Comparison of ENCODE assay signal across 24 cellular contexts in the genomic region with DNA sequence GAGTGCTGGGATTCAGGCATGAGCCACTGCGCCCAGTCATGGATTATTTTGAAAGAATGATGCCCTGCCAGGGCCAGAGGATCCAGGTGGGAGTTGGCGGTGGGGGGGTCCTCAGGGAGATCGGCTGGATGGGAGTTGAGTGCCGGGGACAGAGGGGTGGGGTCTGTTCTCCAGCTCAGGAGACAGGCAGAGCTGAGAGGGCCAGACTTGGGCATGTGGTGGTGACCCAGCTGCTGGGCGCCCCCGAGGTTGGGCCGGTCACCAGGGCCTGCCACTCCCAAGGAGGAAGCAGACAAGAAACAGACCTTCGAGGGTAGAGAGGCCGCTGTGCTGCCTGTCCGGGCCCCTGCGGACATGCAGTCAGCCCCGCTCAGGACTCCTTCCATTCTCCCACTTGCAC. TPM values are rescaled to one million over a fixed set of nuclear protein-coding genes. Genes with fewer than 3 reads are reported as not detected.
DNase-seq lines count a peak whose midpoint lies in the region; ATAC-seq and TF ChIP-seq lines count a peak whose summit lies in the region.
"Had no signal": no experiment of that assay in that cellular context is flagged by ENCODE, and none has a peak within 500 bp of the region (broad histone marks: within the 10 kb centered on the region; RNA-seq: fewer than 3 reads in every experiment).

No MANE protein-coding gene starts in this region.

- H3K27ac ChIP-seq in colonic mucosa (no peak overlapping the region), lower lobe of right lung (no peak overlapping the region)
- H3K27ac ChIP-seq in effector memory CD4-positive, alpha-beta T cell (ENCODE audit: insufficient read depth, low read length, poor library complexity, severe bottlenecking), result no peak overlapping the region
- H3K27ac ChIP-seq: prostate gland had no signal

- no peaks in the 10 kb centered on the region for H3K9me3 ChIP-seq in colonic mucosa
- no peaks in the 10 kb centered on the region for H3K9me3 ChIP-seq in lower lobe of right lung
- H3K9me3 ChIP-seq in effector memory CD4-positive, alpha-beta T cell (ENCODE audit: control insufficient read depth, low read length), result no peaks in the 10 kb centered on the region
- H3K9me3 ChIP-seq: prostate gland had no signal

- no peaks in the 10 kb centered on the region for H3K4me1 Mint-ChIP-seq in activated T-helper 1 cell treated with anti-CD3 and anti-CD28 coated beads, Interleukin-12 subunit alpha, Interleukin-12 subunit beta, Interleukin-2, Interleukin-4 antibody, amounts not matched to agents 30 ng/mL and 10 ng/mL and 1 ng/mL, durations not matched to agents 14 hours and 24 hours and 36 hours (ENCODE audit: low read depth)
- H3K4me1 Mint-ChIP-seq: B cell; immature natural killer cell; naive B cell; stimulated activated naive CD8-positive, alpha-beta T cell treated with anti-CD3 and anti-CD28 coated beads, Interleukin-15, amount 100 ng/mL, for 72 hours had no signal

- no peak overlapping the region for H3K4me3 ChIP-seq in colonic mucosa
- no peak overlapping the region for H3K4me3 ChIP-seq in lower lobe of right lung
- H3K4me3 ChIP-seq in effector memory CD4-positive, alpha-beta T cell (ENCODE audit: insufficient read depth, low read depth, low read length, poor library complexity, severe bottlenecking), result no peak overlapping the region
- H3K4me3 ChIP-seq: prostate gland had no signal

- no peaks in the 10 kb centered on the region for H3K9me3 Mint-ChIP-seq in activated T-helper 1 cell treated with anti-CD3 and anti-CD28 coated beads, Interleukin-12 subunit alpha, Interleukin-12 subunit beta, Interleukin-2, Interleukin-4 antibody, amounts not matched to agents 30 ng/mL and 10 ng/mL and 1 ng/mL, durations not matched to agents 14 hours and 24 hours and 36 hours
- H3K9me3 Mint-ChIP-seq: immature natural killer cell; naive B cell; stimulated activated naive CD8-positive, alpha-beta T cell treated with anti-CD3 and anti-CD28 coated beads, Interleukin-15, amount 100 ng/mL, for 72 hours had no signal

- intact Hi-C loops in colonic mucosa (cut with DNase I) (no loop called here), lower lobe of right lung (cut with DNase I) (no loop called here)
- intact Hi-C loops in activated T-helper 1 cell treated with anti-CD3 and anti-CD28 coated beads, Interleukin-12 subunit alpha, Interleukin-12 subunit beta, Interleukin-2, Interleukin-4 antibody, amounts not matched to agents 30 ng/mL and 10 ng/mL and 1 ng/mL, durations not matched to agents 14 hours and 24 hours and 36 hours (cut with micrococcal nuclease), result no loop called here

- H3K9ac ChIP-seq in colonic mucosa (ENCODE audit: low read depth in 2 of 2, low read length in 2 of 2), result no peak overlapping the region

- H3K27me3 ChIP-seq in colonic mucosa (no peaks in the 10 kb centered on the region), lower lobe of right lung (ENCODE audit: low read depth) (no peaks in the 10 kb centered on the region)
- no peaks in the 10 kb centered on the region for H3K27me3 ChIP-seq in effector memory CD4-positive, alpha-beta T cell (replicated peaks; ENCODE audit: control insufficient read depth, insufficient read depth, low read length, poor library complexity, severe bottlenecking)

- H3K36me3 ChIP-seq in colonic mucosa (no peaks in the 10 kb centered on the region), lower lobe of right lung (no peaks in the 10 kb centered on the region)
- H3K36me3 ChIP-seq in effector memory CD4-positive, alpha-beta T cell (ENCODE audit: control insufficient read depth, insufficient read depth, low read length), result no peaks in the 10 kb centered on the region
- H3K36me3 ChIP-seq: prostate gland had no signal

- no peak overlapping the region for H3K27ac Mint-ChIP-seq in activated T-helper 1 cell treated with anti-CD3 and anti-CD28 coated beads, Interleukin-12 subunit alpha, Interleukin-12 subunit beta, Interleukin-2, Interleukin-4 antibody, amounts not matched to agents 30 ng/mL and 10 ng/mL and 1 ng/mL, durations not matched to agents 14 hours and 24 hours and 36 hours
- H3K27ac Mint-ChIP-seq: activated naive CD8-positive, alpha-beta T cell; B cell; immature natural killer cell; naive B cell; stimulated activated naive CD8-positive, alpha-beta T cell treated with anti-CD3 and anti-CD28 coated beads, Interleukin-15, amount 100 ng/mL, for 72 hours had no signal

- H3K4me1 ChIP-seq in colonic mucosa, result no peaks in the 10 kb centered on the region
- H3K4me1 ChIP-seq in lower lobe of right lung, result no peaks in the 10 kb centered on the region
- H3K4me1 ChIP-seq in effector memory CD4-positive, alpha-beta T cell (ENCODE audit: control insufficient read depth, insufficient read depth, low read length, poor library complexity, severe bottlenecking), result no peaks in the 10 kb centered on the region
- H3K4me1 ChIP-seq: prostate gland had no signal

- DNase-seq in activated effector memory CD4-positive, alpha-beta T cell treated with anti-CD3 and anti-CD28 coated beads, Interleukin-2, amount 50 U/mL, for 16 hours, result peak; percentile 30
- DNase-seq in activated effector memory CD4-positive, alpha-beta T cell treated with Interleukin-2 at 50 U/mL for 16 hours, result no peak
- peak; percentile 12 for DNase-seq in colonic mucosa
- peak; percentile 43 for DNase-seq in lower lobe of right lung
- DNase-seq in stimulated activated CD8-positive, alpha-beta memory T cell treated with anti-CD3 and anti-CD28 coated beads, Interleukin-4, amount 100 ng/mL, for 48 hours, result peak; percentile 6
- no peak for DNase-seq in effector memory CD4-positive, alpha-beta T cell
- DNase-seq in omental fat pad (ENCODE audit: low spot score), result no peak
- DNase-seq in activated T-helper 1 cell treated with anti-CD3 and anti-CD28 coated beads, Interleukin-12 subunit alpha, Interleukin-12 subunit beta, Interleukin-2, Interleukin-4 antibody, amounts not matched to agents 30 ng/mL and 10 ng/mL and 1 ng/mL, durations not matched to agents 14 hours and 24 hours and 36 hours (ENCODE audit: low spot score), result no peak
- DNase-seq: 8988T; activated CD4-positive, alpha-beta T cell treated with anti-CD3 and anti-CD28 coated beads for 1 hour; Calu3; effector CD4-positive, alpha-beta T cell; immature natural killer cell; KG1; naive B cell; NCI-H2171 treated with DMSO at 0.1 percent for 48 hours; NCI-H774; stimulated activated CD4-positive, alpha-beta T cell treated with anti-CD3 and anti-CD28 coated beads, Interleukin-4, amount 100 ng/mL, for 24 hours; stimulated activated naive CD8-positive, alpha-beta T cell treated with anti-CD3 and anti-CD28 coated beads, Interleukin-15, amount 100 ng/mL, for 72 hours had no signal

- H3K36me3 Mint-ChIP-seq in activated T-helper 1 cell treated with anti-CD3 and anti-CD28 coated beads, Interleukin-12 subunit alpha, Interleukin-12 subunit beta, Interleukin-2, Interleukin-4 antibody, amounts not matched to agents 30 ng/mL and 10 ng/mL and 1 ng/mL, durations not matched to agents 14 hours and 24 hours and 36 hours (ENCODE audit: low read depth), result no peaks in the 10 kb centered on the region
- H3K36me3 Mint-ChIP-seq: activated naive CD8-positive, alpha-beta T cell; immature natural killer cell; naive B cell had no signal

- no peak overlapping the region for H3K4me3 Mint-ChIP-seq in activated T-helper 1 cell treated with anti-CD3 and anti-CD28 coated beads, Interleukin-12 subunit alpha, Interleukin-12 subunit beta, Interleukin-2, Interleukin-4 antibody, amounts not matched to agents 30 ng/mL and 10 ng/mL and 1 ng/mL, durations not matched to agents 14 hours and 24 hours and 36 hours
- H3K4me3 Mint-ChIP-seq: activated naive CD8-positive, alpha-beta T cell; B cell; immature natural killer cell; naive B cell; stimulated activated naive CD8-positive, alpha-beta T cell treated with anti-CD3 and anti-CD28 coated beads, Interleukin-15, amount 100 ng/mL, for 72 hours had no signal

- ATAC-seq in lower lobe of right lung (no peak), omental fat pad (ENCODE audit: low FRiP score) (no peak)
- ATAC-seq: stimulated activated naive CD8-positive, alpha-beta T cell treated with anti-CD3 and anti-CD28 coated beads, Interleukin-15, amount 100 ng/mL, for 72 hours had no signal

- peaks cover 2% of the 10 kb centered on the region for H3K27me3 Mint-ChIP-seq in activated T-helper 1 cell treated with anti-CD3 and anti-CD28 coated beads, Interleukin-12 subunit alpha, Interleukin-12 subunit beta, Interleukin-2, Interleukin-4 antibody, amounts not matched to agents 30 ng/mL and 10 ng/mL and 1 ng/mL, durations not matched to agents 14 hours and 24 hours and 36 hours (ENCODE audit: insufficient read depth)

- no peak for TF ChIP-seq CTCF in colonic mucosa (IDR thresholded peaks at IDR 0.05)
- no peak for TF ChIP-seq CTCF in lower lobe of right lung (IDR thresholded peaks at IDR 0.05)
- TF ChIP-seq CTCF in omental fat pad (IDR thresholded peaks at IDR 0.05), result no peak

RNA-seq across cellular contexts. Expression of a gene that starts 11.8 kb away (rescaled TPM):
- total RNA-seq in colonic mucosa (10 to 100 TPM; 11.1 to 11.6 TPM), lower lobe of right lung (33.9 TPM), omental fat pad (10 to 100 TPM in 3 of 4 donors, 1 to 10 TPM in 1; 1.7 to 41.5 (median 14.2) TPM)
- total RNA-seq in activated T-helper 1 cell treated with anti-CD3 and anti-CD28 coated beads, Interleukin-12 subunit alpha, Interleukin-12 subunit beta, Interleukin-2, Interleukin-4 antibody, amounts not matched to agents 30 ng/mL and 10 ng/mL and 1 ng/mL, durations not matched to agents 14 hours and 24 hours and 36 hours, result 1.0 and 1.2 TPM in 2 replicates
- total RNA-seq: B cell, glomerular endothelial cell, lung microvascular endothelial cell had no signal

RNA-seq across cellular contexts. Expression of a gene that starts 41.8 kb away (rescaled TPM):
- total RNA-seq in colonic mucosa (under 1 TPM; 0.57 to 0.77 TPM), lower lobe of right lung (4.5 TPM), omental fat pad (10 to 100 TPM in 1 of 4 donors, 1 to 10 TPM in 2, under 1 TPM in 1; 0.84 to 12.8 (median 3.7) TPM)
- 0.71 and 1.1 TPM in 2 replicates for total RNA-seq in activated T-helper 1 cell treated with anti-CD3 and anti-CD28 coated beads, Interleukin-12 subunit alpha, Interleukin-12 subunit beta, Interleukin-2, Interleukin-4 antibody, amounts not matched to agents 30 ng/mL and 10 ng/mL and 1 ng/mL, durations not matched to agents 14 hours and 24 hours and 36 hours

Comparison
In these comparisons a context has a peak if more than half of its experiments do, and no peak if none do; other contexts are left out.
1. DNase-seq: peak in activated effector memory CD4-positive, alpha-beta T cell treated with anti-CD3 and anti-CD28 coated beads, Interleukin-2, amount 50 U/mL, for 16 hours (single experiment), colonic mucosa (single experiment), lower lobe of right lung (single experiment) and stimulated activated CD8-positive, alpha-beta memory T cell treated with anti-CD3 and anti-CD28 coated beads, Interleukin-4, amount 100 ng/mL, for 48 hours (single experiment); none in activated effector memory CD4-positive, alpha-beta T cell treated with Interleukin-2 at 50 U/mL for 16 hours (single experiment), effector memory CD4-positive, alpha-beta T cell (0 of 3), omental fat pad (single experiment) and activated T-helper 1 cell treated with anti-CD3 and anti-CD28 coated beads, Interleukin-12 subunit alpha, Interleukin-12 subunit beta, Interleukin-2, Interleukin-4 antibody, amounts not matched to agents 30 ng/mL and 10 ng/mL and 1 ng/mL, durations not matched to agents 14 hours and 24 hours and 36 hours (single experiment).